1 cellular context compared by ENCODE assay signal in the genomic region with DNA sequence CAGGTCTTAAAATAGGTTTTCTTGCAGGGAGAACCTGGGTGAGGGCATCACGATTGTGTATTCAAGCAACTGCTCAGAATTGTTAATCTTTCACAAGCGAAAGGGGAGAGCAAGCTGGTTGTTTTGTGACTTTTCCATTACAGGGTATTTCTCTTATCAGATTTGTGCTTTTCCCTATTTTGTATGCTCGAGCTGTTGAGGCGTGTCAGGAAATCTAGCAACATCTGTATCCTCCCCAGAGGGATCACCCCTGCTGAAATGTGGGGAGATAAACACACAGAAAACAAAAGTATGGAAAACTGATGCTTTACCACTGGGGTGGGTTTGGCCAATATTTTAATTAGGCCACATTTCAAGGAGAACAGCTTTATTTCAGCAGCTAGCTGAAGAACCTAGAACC.
TF ChIP-seq lines count a peak whose summit lies in the region.

No MANE protein-coding gene starts in this region.

TF ChIP-seq in GM23338, 12 proteins besides CTCF, POLR2A, EP300 and RAD21 (continued from another document):
- TF ChIP-seq, protein P1, sequence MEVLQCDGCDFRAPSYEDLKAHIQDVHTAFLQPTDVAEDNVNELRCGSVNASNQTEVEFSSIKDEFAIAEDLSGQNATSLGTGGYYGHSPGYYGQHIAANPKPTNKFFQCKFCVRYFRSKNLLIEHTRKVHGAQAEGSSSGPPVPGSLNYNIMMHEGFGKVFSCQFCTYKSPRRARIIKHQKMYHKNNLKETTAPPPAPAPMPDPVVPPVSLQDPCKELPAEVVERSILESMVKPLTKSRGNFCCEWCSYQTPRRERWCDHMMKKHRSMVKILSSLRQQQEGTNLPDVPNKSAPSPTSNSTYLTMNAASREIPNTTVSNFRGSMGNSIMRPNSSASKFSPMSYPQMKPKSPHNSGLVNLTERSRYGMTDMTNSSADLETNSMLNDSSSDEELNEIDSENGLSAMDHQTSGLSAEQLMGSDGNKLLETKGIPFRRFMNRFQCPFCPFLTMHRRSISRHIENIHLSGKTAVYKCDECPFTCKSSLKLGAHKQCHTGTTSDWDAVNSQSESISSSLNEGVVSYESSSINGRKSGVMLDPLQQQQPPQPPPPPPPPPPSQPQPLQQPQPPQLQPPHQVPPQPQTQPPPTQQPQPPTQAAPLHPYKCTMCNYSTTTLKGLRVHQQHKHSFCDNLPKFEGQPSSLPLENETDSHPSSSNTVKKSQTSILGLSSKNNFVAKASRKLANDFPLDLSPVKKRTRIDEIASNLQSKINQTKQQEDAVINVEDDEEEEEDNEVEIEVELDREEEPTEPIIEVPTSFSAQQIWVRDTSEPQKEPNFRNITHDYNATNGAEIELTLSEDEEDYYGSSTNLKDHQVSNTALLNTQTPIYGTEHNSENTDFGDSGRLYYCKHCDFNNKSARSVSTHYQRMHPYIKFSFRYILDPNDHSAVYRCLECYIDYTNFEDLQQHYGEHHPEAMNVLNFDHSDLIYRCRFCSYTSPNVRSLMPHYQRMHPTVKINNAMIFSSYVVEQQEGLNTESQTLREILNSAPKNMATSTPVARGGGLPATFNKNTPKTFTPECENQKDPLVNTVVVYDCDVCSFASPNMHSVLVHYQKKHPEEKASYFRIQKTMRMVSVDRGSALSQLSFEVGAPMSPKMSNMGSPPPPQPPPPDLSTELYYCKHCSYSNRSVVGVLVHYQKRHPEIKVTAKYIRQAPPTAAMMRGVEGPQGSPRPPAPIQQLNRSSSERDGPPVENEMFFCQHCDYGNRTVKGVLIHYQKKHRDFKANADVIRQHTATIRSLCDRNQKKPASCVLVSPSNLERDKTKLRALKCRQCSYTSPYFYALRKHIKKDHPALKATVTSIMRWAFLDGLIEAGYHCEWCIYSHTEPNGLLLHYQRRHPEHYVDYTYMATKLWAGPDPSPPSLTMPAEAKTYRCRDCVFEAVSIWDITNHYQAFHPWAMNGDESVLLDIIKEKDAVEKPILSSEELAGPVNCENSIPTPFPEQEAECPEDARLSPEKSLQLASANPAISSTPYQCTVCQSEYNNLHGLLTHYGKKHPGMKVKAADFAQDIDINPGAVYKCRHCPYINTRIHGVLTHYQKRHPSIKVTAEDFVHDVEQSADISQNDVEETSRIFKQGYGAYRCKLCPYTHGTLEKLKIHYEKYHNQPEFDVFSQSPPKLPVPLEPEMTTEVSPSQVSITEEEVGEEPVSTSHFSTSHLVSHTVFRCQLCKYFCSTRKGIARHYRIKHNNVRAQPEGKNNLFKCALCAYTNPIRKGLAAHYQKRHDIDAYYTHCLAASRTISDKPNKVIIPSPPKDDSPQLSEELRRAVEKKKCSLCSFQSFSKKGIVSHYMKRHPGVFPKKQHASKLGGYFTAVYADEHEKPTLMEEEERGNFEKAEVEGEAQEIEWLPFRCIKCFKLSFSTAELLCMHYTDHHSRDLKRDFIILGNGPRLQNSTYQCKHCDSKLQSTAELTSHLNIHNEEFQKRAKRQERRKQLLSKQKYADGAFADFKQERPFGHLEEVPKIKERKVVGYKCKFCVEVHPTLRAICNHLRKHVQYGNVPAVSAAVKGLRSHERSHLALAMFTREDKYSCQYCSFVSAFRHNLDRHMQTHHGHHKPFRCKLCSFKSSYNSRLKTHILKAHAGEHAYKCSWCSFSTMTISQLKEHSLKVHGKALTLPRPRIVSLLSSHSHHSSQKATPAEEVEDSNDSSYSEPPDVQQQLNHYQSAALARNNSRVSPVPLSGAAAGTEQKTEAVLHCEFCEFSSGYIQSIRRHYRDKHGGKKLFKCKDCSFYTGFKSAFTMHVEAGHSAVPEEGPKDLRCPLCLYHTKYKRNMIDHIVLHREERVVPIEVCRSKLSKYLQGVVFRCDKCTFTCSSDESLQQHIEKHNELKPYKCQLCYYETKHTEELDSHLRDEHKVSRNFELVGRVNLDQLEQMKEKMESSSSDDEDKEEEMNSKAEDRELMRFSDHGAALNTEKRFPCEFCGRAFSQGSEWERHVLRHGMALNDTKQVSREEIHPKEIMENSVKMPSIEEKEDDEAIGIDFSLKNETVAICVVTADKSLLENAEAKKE (CRISPR knock-in tag; IDR thresholded peaks at IDR 0.05), result no peak
- TF ChIP-seq ZNF331 (CRISPR knock-in tag; IDR thresholded peaks at IDR 0.05; ENCODE audit: low read depth), result no peak
- no peak for TF ChIP-seq NANOG (IDR thresholded peaks at IDR 0.05; ENCODE audit: borderline replicate concordance)
- TF ChIP-seq EZH2 (IDR thresholded peaks at IDR 0.05; ENCODE audit: low read depth, unreplicated experiment), result no peak
- TF ChIP-seq EZH2phosphoT487 (IDR thresholded peaks at IDR 0.05; ENCODE audit: unreplicated experiment), result no peak
- no peak for TF ChIP-seq POLR2AphosphoS5 (IDR thresholded peaks at IDR 0.05; ENCODE audit: low read depth)
- TF ChIP-seq, protein P2, sequence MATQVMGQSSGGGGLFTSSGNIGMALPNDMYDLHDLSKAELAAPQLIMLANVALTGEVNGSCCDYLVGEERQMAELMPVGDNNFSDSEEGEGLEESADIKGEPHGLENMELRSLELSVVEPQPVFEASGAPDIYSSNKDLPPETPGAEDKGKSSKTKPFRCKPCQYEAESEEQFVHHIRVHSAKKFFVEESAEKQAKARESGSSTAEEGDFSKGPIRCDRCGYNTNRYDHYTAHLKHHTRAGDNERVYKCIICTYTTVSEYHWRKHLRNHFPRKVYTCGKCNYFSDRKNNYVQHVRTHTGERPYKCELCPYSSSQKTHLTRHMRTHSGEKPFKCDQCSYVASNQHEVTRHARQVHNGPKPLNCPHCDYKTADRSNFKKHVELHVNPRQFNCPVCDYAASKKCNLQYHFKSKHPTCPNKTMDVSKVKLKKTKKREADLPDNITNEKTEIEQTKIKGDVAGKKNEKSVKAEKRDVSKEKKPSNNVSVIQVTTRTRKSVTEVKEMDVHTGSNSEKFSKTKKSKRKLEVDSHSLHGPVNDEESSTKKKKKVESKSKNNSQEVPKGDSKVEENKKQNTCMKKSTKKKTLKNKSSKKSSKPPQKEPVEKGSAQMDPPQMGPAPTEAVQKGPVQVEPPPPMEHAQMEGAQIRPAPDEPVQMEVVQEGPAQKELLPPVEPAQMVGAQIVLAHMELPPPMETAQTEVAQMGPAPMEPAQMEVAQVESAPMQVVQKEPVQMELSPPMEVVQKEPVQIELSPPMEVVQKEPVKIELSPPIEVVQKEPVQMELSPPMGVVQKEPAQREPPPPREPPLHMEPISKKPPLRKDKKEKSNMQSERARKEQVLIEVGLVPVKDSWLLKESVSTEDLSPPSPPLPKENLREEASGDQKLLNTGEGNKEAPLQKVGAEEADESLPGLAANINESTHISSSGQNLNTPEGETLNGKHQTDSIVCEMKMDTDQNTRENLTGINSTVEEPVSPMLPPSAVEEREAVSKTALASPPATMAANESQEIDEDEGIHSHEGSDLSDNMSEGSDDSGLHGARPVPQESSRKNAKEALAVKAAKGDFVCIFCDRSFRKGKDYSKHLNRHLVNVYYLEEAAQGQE (IDR thresholded peaks at IDR 0.05; ENCODE audit: unreplicated experiment), result no peak
- TF ChIP-seq, protein P3, sequence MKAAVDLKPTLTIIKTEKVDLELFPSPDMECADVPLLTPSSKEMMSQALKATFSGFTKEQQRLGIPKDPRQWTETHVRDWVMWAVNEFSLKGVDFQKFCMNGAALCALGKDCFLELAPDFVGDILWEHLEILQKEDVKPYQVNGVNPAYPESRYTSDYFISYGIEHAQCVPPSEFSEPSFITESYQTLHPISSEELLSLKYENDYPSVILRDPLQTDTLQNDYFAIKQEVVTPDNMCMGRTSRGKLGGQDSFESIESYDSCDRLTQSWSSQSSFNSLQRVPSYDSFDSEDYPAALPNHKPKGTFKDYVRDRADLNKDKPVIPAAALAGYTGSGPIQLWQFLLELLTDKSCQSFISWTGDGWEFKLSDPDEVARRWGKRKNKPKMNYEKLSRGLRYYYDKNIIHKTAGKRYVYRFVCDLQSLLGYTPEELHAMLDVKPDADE (IDR thresholded peaks at IDR 0.05), result no peak
- TF ChIP-seq JUNB (IDR thresholded peaks at IDR 0.05; ENCODE audit: unreplicated experiment), result no peak
- TF ChIP-seq STAT1 (IDR thresholded peaks at IDR 0.05; ENCODE audit: unreplicated experiment), result no peak
